ENCODE assay signal across 9 cellular contexts in genomic region chr1:205318231-205318991, GRCh38. TPM values are rescaled to one million over a fixed set of nuclear protein-coding genes. Genes with fewer than 3 reads are reported as not detected.
DNase-seq lines count a peak whose midpoint lies in the region; ATAC-seq and TF ChIP-seq lines count a peak whose summit lies in the region.
"Had no signal": no experiment of that assay in that cellular context is flagged by ENCODE, and none has a peak within 500 bp of the region (broad histone marks: within the 10 kb centered on the region; RNA-seq: fewer than 3 reads in every experiment).

No MANE protein-coding gene starts in this region.

- peaks cover 61% of the 10 kb centered on the region for H3K4me1 Mint-ChIP-seq in T-helper 2 cell treated with Interferon-gamma antibody and Interleukin-4, amounts not matched to agents 5 μg/mL and 100 μg/mL, for 36 hours (ENCODE audit: low read depth)
- peaks cover 86% of the 10 kb centered on the region for H3K4me1 Mint-ChIP-seq in stimulated activated memory B cell treated with anti-CD40 and anti-IgM and Interleukin-4, amounts not matched to agents 10 μg/mL and 1 μg/mL and 100 μg/mL, for 72 hours

- no peaks in the 10 kb centered on the region for H3K9me3 ChIP-seq in Peyer's patch

- peaks cover 6% of the 10 kb centered on the region for H3K36me3 Mint-ChIP-seq in T-helper 2 cell treated with Interferon-gamma antibody and Interleukin-4, amounts not matched to agents 5 μg/mL and 100 μg/mL, for 36 hours (ENCODE audit: low read depth)
- peaks cover 29% of the 10 kb centered on the region for H3K36me3 Mint-ChIP-seq in stimulated activated memory B cell treated with anti-CD40 and anti-IgM and Interleukin-4, amounts not matched to agents 10 μg/mL and 1 μg/mL and 100 μg/mL, for 72 hours

- H3K36me3 ChIP-seq in Peyer's patch = no peaks in the 10 kb centered on the region
- H3K36me3 ChIP-seq: BLaER1 treated with 17β-estradiol and CSF1 and Interleukin-3, amounts not matched to agents 10 nM and 100 nM had no signal

- no peaks in the 10 kb centered on the region for H3K9me3 Mint-ChIP-seq in T-helper 2 cell treated with Interferon-gamma antibody and Interleukin-4, amounts not matched to agents 5 μg/mL and 100 μg/mL, for 36 hours
- H3K9me3 Mint-ChIP-seq in stimulated activated memory B cell treated with anti-CD40 and anti-IgM and Interleukin-4, amounts not matched to agents 10 μg/mL and 1 μg/mL and 100 μg/mL, for 72 hours = no peaks in the 10 kb centered on the region

- ATAC-seq in stimulated activated memory B cell treated with anti-CD40 and anti-IgM and Interleukin-4, amounts not matched to agents 10 μg/mL and 1 μg/mL and 100 μg/mL, for 72 hours = no peak
- no peak for ATAC-seq in GM18909 (IDR thresholded peaks at IDR 0.05; ENCODE audit: poor library complexity, unreplicated experiment)

- no peak overlapping the region for H3K27ac Mint-ChIP-seq in T-helper 2 cell treated with Interferon-gamma antibody and Interleukin-4, amounts not matched to agents 5 μg/mL and 100 μg/mL, for 36 hours
- peak overlapping the region; percentile 97 for H3K27ac Mint-ChIP-seq in stimulated activated memory B cell treated with anti-CD40 and anti-IgM and Interleukin-4, amounts not matched to agents 10 μg/mL and 1 μg/mL and 100 μg/mL, for 72 hours

- TF ChIP-seq POLR2A in Peyer's patch (IDR thresholded peaks at IDR 0.05) = no peak

- DNase-seq in T-helper 2 cell treated with Interferon-gamma antibody and Interleukin-4, amounts not matched to agents 5 μg/mL and 100 μg/mL, for 36 hours (ENCODE audit: low spot score) = no peak
- DNase-seq in T-helper 2 cell = no peak
- peak in 1 of 3 donors; percentile 58 for DNase-seq in Peyer's patch
- peak; percentile 18 for DNase-seq in glomerular visceral epithelial cell (ENCODE audit: extremely low spot score)
- no peak for DNase-seq in activated gamma-delta T cell (lab: John Stamatoyannopoulos, UW)
- DNase-seq in mucosa of gallbladder (ENCODE audit: low spot score) = no peak

- H3K27ac ChIP-seq in Peyer's patch = peak overlapping the region; percentile 70 to 92 (median 83)

- no peaks in the 10 kb centered on the region for H3K27me3 ChIP-seq in Peyer's patch

- peaks cover 22 to 65% (median 41%) of the 10 kb centered on the region in 4 donors for H3K4me1 ChIP-seq in Peyer's patch

- H3K27me3 Mint-ChIP-seq in T-helper 2 cell treated with Interferon-gamma antibody and Interleukin-4, amounts not matched to agents 5 μg/mL and 100 μg/mL, for 36 hours (ENCODE audit: low read depth) = peaks cover 35% of the 10 kb centered on the region
- no peaks in the 10 kb centered on the region for H3K27me3 Mint-ChIP-seq in stimulated activated memory B cell treated with anti-CD40 and anti-IgM and Interleukin-4, amounts not matched to agents 10 μg/mL and 1 μg/mL and 100 μg/mL, for 72 hours

- H3K4me3 ChIP-seq in Peyer's patch = peak overlapping the region in 3 of 4 donors; percentile 60 to 92 (median 85)

- peak overlapping the region; percentile 41 for H3K4me3 Mint-ChIP-seq in T-helper 2 cell treated with Interferon-gamma antibody and Interleukin-4, amounts not matched to agents 5 μg/mL and 100 μg/mL, for 36 hours
- H3K4me3 Mint-ChIP-seq in stimulated activated memory B cell treated with anti-CD40 and anti-IgM and Interleukin-4, amounts not matched to agents 10 μg/mL and 1 μg/mL and 100 μg/mL, for 72 hours = peak overlapping the region; percentile 96

- TF ChIP-seq CTCF in Peyer's patch (IDR thresholded peaks at IDR 0.05) = no peak

RNA-seq across cellular contexts. Expression of gene NUAK2, which starts 3.1 kb away (rescaled TPM):
- total RNA-seq in Peyer's patch (10 to 100 TPM; 22.0 to 40.0 (median 30.9) TPM), mucosa of gallbladder (6.7 TPM)

RNA-seq across cellular contexts. Expression of gene KLHDC8A, which starts 38.3 kb away (rescaled TPM):
- total RNA-seq in Peyer's patch (not detected), mucosa of gallbladder (2.2 TPM)
